ENCODE assay signal across 2 cellular contexts in genomic region chr4:10184051-10184450, GRCh38.
TF ChIP-seq lines count a peak whose summit lies in the region.

No MANE protein-coding gene starts in this region.

TF ChIP-seq in SK-N-SH, 30 proteins besides CTCF, POLR2A, EP300 and RAD21 (continued from another document):
- no peak for TF ChIP-seq REST (IDR thresholded peaks at IDR 0.05; ENCODE audit: low read depth, low read length)

TF ChIP-seq in SK-N-SH treated with all-trans-retinoic acid at 6 μM for 48 hours, 23 proteins besides CTCF, POLR2A, EP300 and RAD21 (continued from another document):
- TF ChIP-seq TSHZ2 (CRISPR knock-in tag; IDR thresholded peaks at IDR 0.05) (no peak), CSRNP3 (CRISPR knock-in tag; IDR thresholded peaks at IDR 0.05) (no peak), TOX (CRISPR knock-in tag; IDR thresholded peaks at IDR 0.05; ENCODE audit: borderline replicate concordance) (no peak), RARB (CRISPR knock-in tag; IDR thresholded peaks at IDR 0.05) (no peak), PATZ1 (CRISPR knock-in tag; IDR thresholded peaks at IDR 0.05; ENCODE audit: borderline replicate concordance) (no peak), ESRRG (CRISPR knock-in tag; IDR thresholded peaks at IDR 0.05) (no peak), ISL1 (CRISPR knock-in tag; IDR thresholded peaks at IDR 0.05) (no peak), BACH2 (CRISPR knock-in tag; IDR thresholded peaks at IDR 0.05; ENCODE audit: borderline replicate concordance) (no peak)
